Comparison of ENCODE assay signal across 1 cellular context in the genomic region with DNA sequence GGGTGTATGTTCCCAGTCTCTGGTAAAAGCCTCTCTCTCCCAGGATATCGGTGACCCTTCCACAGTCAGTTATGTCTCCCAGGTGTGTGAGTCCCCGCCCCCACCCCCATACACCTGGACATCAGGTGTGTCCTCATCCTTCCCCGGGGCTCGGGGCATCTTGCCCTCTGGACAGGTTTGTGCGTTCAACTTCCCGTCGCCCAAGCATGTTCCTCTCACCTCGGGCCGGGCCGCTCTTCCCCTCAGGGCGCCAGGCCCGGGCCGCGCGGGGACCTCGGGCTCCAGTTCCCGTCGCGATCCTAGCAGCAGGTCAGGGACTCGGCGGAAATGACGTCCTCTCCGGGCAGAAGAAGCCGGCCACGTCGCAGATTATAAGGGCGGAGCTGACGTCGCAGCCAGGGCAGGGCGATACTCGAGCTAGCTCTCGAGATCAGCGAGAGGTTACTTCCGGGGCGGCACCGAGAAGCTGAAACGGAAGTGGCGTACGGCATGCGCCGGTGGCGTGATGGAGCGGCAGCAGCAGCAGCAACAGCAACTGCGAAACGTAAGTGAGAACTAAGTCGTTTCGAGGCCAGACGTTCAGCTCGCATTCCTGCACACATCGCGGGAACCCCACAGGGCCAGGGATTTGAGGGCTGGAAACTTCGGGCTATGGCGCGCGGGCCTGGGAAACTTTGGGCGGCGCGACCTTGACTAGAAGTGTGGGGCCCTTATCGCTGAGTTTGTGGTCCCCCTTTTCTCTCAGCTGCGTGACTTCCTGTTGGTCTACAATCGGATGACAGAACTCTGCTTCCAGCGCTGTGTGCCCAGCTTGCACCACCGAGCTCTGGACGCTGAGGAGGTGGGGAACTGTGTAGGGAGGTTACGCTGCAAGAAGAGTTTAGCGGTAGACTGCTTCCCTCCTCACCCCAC.
TF ChIP-seq lines count a peak whose summit lies in the region.

A gene with protein sequence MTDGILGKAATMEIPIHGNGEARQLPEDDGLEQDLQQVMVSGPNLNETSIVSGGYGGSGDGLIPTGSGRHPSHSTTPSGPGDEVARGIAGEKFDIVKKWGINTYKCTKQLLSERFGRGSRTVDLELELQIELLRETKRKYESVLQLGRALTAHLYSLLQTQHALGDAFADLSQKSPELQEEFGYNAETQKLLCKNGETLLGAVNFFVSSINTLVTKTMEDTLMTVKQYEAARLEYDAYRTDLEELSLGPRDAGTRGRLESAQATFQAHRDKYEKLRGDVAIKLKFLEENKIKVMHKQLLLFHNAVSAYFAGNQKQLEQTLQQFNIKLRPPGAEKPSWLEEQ (minus strand): TSS at position 320 of the 912 bp plus-strand sequence. CDS start 910 bp downstream, outside the sequence.
A gene with protein sequence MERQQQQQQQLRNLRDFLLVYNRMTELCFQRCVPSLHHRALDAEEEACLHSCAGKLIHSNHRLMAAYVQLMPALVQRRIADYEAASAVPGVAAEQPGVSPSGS (plus strand): TSS at position 490 of the 912 bp plus-strand sequence. CDS start 16 bp downstream, at position 506.

TF ChIP-seq in H1, 55 proteins besides CTCF, POLR2A, EP300 and RAD21:
- no peak for TF ChIP-seq EGR1 (IDR thresholded peaks at IDR 0.05; ENCODE audit: borderline replicate concordance, low read depth, low read length)
- TF ChIP-seq GTF2F1 (IDR thresholded peaks at IDR 0.05; ENCODE audit: borderline replicate concordance, low read depth, low read length): 0 out of 2 replicates have a peak, but pooled peaks have one; percentile 22
- TF ChIP-seq, protein P1, sequence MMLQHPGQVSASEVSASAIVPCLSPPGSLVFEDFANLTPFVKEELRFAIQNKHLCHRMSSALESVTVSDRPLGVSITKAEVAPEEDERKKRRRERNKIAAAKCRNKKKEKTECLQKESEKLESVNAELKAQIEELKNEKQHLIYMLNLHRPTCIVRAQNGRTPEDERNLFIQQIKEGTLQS (IDR thresholded peaks at IDR 0.05; ENCODE audit: insufficient read depth, low read depth, low read length): no peak
- TF ChIP-seq PHF8 (conservative IDR thresholded peaks at IDR 0.05; ENCODE audit: low read depth, low read length): peak; percentile 95
- peak; percentile 89 for TF ChIP-seq TAF1 (IDR thresholded peaks at IDR 0.05; ENCODE audit: low read depth, low read length)
- TF ChIP-seq CBX5 (IDR thresholded peaks at IDR 0.05; ENCODE audit: low read depth, low read length): no peak
- peak; percentile 95 for TF ChIP-seq POLR2AphosphoS5 (IDR thresholded peaks at IDR 0.05; ENCODE audit: low read depth, low read length)
- TF ChIP-seq SUZ12 (IDR thresholded peaks at IDR 0.05; ENCODE audit: low read length): no peak
- peak; percentile 14; the same call in 1 of the 2 replicates for TF ChIP-seq SIX5 (IDR thresholded peaks at IDR 0.05; ENCODE audit: low read depth, low read length)
- no peak for TF ChIP-seq NRF1 (IDR thresholded peaks at IDR 0.05; ENCODE audit: low read depth, low read length)
- TF ChIP-seq SP1 (IDR thresholded peaks at IDR 0.05; ENCODE audit: low read depth, low read length): peak; percentile 40; the same call in 1 of the 2 replicates
- TF ChIP-seq, protein P2, sequence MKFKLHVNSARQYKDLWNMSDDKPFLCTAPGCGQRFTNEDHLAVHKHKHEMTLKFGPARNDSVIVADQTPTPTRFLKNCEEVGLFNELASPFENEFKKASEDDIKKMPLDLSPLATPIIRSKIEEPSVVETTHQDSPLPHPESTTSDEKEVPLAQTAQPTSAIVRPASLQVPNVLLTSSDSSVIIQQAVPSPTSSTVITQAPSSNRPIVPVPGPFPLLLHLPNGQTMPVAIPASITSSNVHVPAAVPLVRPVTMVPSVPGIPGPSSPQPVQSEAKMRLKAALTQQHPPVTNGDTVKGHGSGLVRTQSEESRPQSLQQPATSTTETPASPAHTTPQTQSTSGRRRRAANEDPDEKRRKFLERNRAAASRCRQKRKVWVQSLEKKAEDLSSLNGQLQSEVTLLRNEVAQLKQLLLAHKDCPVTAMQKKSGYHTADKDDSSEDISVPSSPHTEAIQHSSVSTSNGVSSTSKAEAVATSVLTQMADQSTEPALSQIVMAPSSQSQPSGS (IDR thresholded peaks at IDR 0.05; ENCODE audit: low read length): 0 out of 2 replicates have a peak, but pooled peaks have one; percentile 61
- peak; percentile 97 for TF ChIP-seq CREB1 (IDR thresholded peaks at IDR 0.05)
- TF ChIP-seq SIN3A (conservative IDR thresholded peaks at IDR 0.05 in 1 of 2, IDR thresholded peaks at IDR 0.05 in 1 of 2; ENCODE audit: low read depth in 1 of 2, low read length in 2 of 2): peak; percentile 31 to 57; a peak in 2 of 4 replicates
- peak; percentile 84; the same call in 1 of the 2 replicates for TF ChIP-seq TBP (IDR thresholded peaks at IDR 0.05; ENCODE audit: low read depth, low read length)
- TF ChIP-seq BRCA1 (IDR thresholded peaks at IDR 0.05; ENCODE audit: low read depth, low read length): peak; percentile 51
- TF ChIP-seq TAF7 (optimal IDR thresholded peaks at IDR 0.05; ENCODE audit: borderline replicate concordance, low read depth, low read length): peak; percentile 10
- TF ChIP-seq CEBPB (IDR thresholded peaks at IDR 0.05; ENCODE audit: low read depth, low read length): no peak
- TF ChIP-seq, protein P3, sequence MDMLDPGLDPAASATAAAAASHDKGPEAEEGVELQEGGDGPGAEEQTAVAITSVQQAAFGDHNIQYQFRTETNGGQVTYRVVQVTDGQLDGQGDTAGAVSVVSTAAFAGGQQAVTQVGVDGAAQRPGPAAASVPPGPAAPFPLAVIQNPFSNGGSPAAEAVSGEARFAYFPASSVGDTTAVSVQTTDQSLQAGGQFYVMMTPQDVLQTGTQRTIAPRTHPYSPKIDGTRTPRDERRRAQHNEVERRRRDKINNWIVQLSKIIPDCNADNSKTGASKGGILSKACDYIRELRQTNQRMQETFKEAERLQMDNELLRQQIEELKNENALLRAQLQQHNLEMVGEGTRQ (IDR thresholded peaks at IDR 0.05; ENCODE audit: low read length): no peak
- TF ChIP-seq SAP30 (IDR thresholded peaks at IDR 0.05; ENCODE audit: insufficient read depth, insufficient replicate concordance, low read length): peak; percentile 24
- no peak for TF ChIP-seq JUN (IDR thresholded peaks at IDR 0.05; ENCODE audit: low read depth, low read length)
- no peak for TF ChIP-seq FOSL1 (IDR thresholded peaks at IDR 0.05; ENCODE audit: insufficient read depth, low read depth, low read length)
- TF ChIP-seq POU5F1 (IDR thresholded peaks at IDR 0.05; ENCODE audit: low read depth, low read length): no peak
- TF ChIP-seq RFX5 (IDR thresholded peaks at IDR 0.05; ENCODE audit: borderline replicate concordance, low read depth, low read length): peak; percentile 23; the same call in 1 of the 2 replicates
- TF ChIP-seq BACH1 (IDR thresholded peaks at IDR 0.05; ENCODE audit: low read length): no peak
- no peak for TF ChIP-seq KDM4A (IDR thresholded peaks at IDR 0.05; ENCODE audit: low read depth, low read length, severe bottlenecking)
- TF ChIP-seq TEAD4 (IDR thresholded peaks at IDR 0.05; ENCODE audit: low read depth, low read length): peak; percentile 84
- TF ChIP-seq, protein P4, sequence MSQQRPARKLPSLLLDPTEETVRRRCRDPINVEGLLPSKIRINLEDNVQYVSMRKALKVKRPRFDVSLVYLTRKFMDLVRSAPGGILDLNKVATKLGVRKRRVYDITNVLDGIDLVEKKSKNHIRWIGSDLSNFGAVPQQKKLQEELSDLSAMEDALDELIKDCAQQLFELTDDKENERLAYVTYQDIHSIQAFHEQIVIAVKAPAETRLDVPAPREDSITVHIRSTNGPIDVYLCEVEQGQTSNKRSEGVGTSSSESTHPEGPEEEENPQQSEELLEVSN (IDR thresholded peaks at IDR 0.05): peak; percentile 32
- 0 out of 2 replicates have a peak, but pooled peaks have one; percentile 27 for TF ChIP-seq RBBP5 (IDR thresholded peaks at IDR 0.05; ENCODE audit: borderline replicate concordance, low read depth, low read length)
- TF ChIP-seq SP4 (IDR thresholded peaks at IDR 0.05; ENCODE audit: low read length): peak; percentile 30; the same call in 1 of the 2 replicates
- TF ChIP-seq BCL11A (IDR thresholded peaks at IDR 0.05; ENCODE audit: low read depth in 2 of 2, low read length in 2 of 2): no peak
- peak; percentile 74; the same call in 1 of the 2 replicates for TF ChIP-seq CHD2 (IDR thresholded peaks at IDR 0.05; ENCODE audit: low read length)
- peak; percentile 67 for TF ChIP-seq ASH2L (IDR thresholded peaks at IDR 0.05; ENCODE audit: low read length)
- TF ChIP-seq, protein P5, sequence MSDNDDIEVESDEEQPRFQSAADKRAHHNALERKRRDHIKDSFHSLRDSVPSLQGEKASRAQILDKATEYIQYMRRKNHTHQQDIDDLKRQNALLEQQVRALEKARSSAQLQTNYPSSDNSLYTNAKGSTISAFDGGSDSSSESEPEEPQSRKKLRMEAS (IDR thresholded peaks at IDR 0.05): peak; percentile 80
- no peak for TF ChIP-seq TCF12 (IDR thresholded peaks at IDR 0.05; ENCODE audit: low read depth, low read length)
- 0 out of 4 replicates have a peak, but pooled peaks of 1 of the 2 experiments have one; percentile 48 for TF ChIP-seq HDAC2 (IDR thresholded peaks at IDR 0.05; ENCODE audit: borderline replicate concordance in 1 of 2, low read depth in 2 of 2, low read length in 2 of 2)
- TF ChIP-seq ZNF274 (IDR thresholded peaks at IDR 0.05; ENCODE audit: borderline replicate concordance, extremely low read depth, low read length): no peak
- TF ChIP-seq KDM5A (IDR thresholded peaks at IDR 0.05; ENCODE audit: low read length): peak; percentile 61; the same call in 1 of the 2 replicates
- peak; percentile 71; the same call in 1 of the 2 replicates for TF ChIP-seq JUND (IDR thresholded peaks at IDR 0.05; ENCODE audit: low read length)
- peak; percentile 92 for TF ChIP-seq GABPA (IDR thresholded peaks at IDR 0.05; ENCODE audit: borderline replicate concordance, insufficient read depth, low read length)
